15 cellular contexts compared by ENCODE assay signal in the genomic region with DNA sequence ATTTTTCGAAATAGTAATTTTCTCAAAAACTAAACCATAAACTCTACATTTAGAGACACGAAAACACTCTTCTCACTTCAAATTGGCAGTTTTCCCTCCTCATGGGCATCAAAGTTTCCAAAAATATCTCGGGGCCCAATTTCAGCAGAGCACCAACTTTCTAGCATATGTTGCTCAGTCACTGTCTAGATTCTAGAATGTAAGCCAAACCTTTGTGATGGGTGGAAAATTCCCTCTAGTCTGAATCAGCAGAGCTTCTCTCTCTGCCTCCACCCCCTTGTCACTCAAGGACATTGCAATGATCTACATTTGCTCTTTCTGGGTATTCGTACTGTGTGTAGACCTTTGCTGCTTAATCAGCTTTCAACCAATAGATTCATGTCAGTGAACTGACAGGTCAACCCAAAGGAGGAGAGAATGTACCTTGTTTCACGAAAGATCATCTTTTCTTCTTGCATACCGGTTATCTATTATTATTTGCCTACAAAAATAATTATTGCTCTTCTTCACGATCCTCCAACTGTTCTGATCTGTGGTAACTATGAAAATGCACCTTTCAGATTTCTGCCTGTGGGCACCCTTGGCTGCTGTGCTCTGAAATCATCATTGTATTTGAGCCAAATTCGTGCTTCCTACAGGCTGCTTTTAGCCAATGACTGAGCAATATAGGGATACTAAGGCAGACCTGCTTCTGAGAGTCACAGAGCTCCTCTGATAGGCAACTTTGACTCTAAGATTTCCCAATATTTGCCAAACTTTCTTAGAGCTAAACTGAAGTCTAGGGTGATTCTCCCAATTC. TPM values are rescaled to one million over a fixed set of nuclear protein-coding genes. Genes with fewer than 3 reads are reported as not detected.
A peak's percentile ranks its signal among the peaks of the same experiment; 100 is the strongest.
DNase-seq lines count a peak whose midpoint lies in the region; ATAC-seq and TF ChIP-seq lines count a peak whose summit lies in the region.
"Had no signal": no experiment of that assay in that cellular context is flagged by ENCODE, and none has a peak within 500 bp of the region (broad histone marks: within the 10 kb centered on the region; RNA-seq: fewer than 3 reads in every experiment).

No MANE protein-coding gene starts in this region.

- intact Hi-C loops in vagina (cut with DNase I), result no loop called here

- no peaks in the 10 kb centered on the region for H3K9me3 ChIP-seq in vagina

- no peaks in the 10 kb centered on the region for H3K9me3 Mint-ChIP-seq in activated T-helper 17 cell treated with anti-CD3 and anti-CD28 coated beads, Interleukin-2, amount 50 U/mL, for 72 hours
- H3K9me3 Mint-ChIP-seq: CD14-positive monocyte, neural progenitor cell had no signal

- peak overlapping the region; percentile 23 for H3K27ac ChIP-seq in foreskin keratinocyte
- no peak overlapping the region for H3K27ac ChIP-seq in vagina
- H3K27ac ChIP-seq: neural progenitor cell had no signal

- peak; percentile 33 for DNase-seq in stimulated activated CD4-positive, alpha-beta T cell treated with anti-CD3 and anti-CD28 coated beads, Interleukin-4, amount 100 ng/mL, for 24 hours
- DNase-seq in stimulated activated CD4-positive, alpha-beta T cell treated with anti-CD3 and anti-CD28 coated beads, Interleukin-2, amount 100 ng/mL, for 24 hours, result no peak
- DNase-seq in foreskin keratinocyte (peak in 1 of 2 donors; percentile 63), iPS-NIHi11 (ENCODE audit: low spot score) (no peak), NCI-H1930 (lab: John Stamatoyannopoulos, UW) (no peak), vagina (ENCODE audit: extremely low spot score in 2 of 2) (no peak)
- DNase-seq in stimulated activated naive CD4-positive, alpha-beta T cell (lab: John Stamatoyannopoulos, UW), result no peak
- DNase-seq: glutamatergic neuron, NCI-H1092, NCI-H524 treated with DMSO at 0.1 percent for 48 hours, SHP77 had no signal

- H3K27me3 ChIP-seq in foreskin keratinocyte, result no peaks in the 10 kb centered on the region
- no peaks in the 10 kb centered on the region for H3K27me3 ChIP-seq in vagina
- H3K27me3 ChIP-seq: neural progenitor cell had no signal

- peak; percentile 30 for ATAC-seq in activated T-helper 17 cell treated with anti-CD3 and anti-CD28 coated beads, Interleukin-2, amount 50 U/mL, for 72 hours (replicated peaks)
- no peak for ATAC-seq in foreskin keratinocyte
- ATAC-seq: left lobe of liver had no signal

- no peak overlapping the region for H3K27ac Mint-ChIP-seq in activated T-helper 17 cell treated with anti-CD3 and anti-CD28 coated beads, Interleukin-2, amount 50 U/mL, for 72 hours
- H3K27ac Mint-ChIP-seq: CD14-positive monocyte, neural progenitor cell had no signal

- H3K36me3 ChIP-seq in vagina, result no peaks in the 10 kb centered on the region
- H3K36me3 ChIP-seq: neural progenitor cell had no signal

- TF ChIP-seq POLR2A in vagina (IDR thresholded peaks at IDR 0.05), result no peak

- peak overlapping the region; percentile 61 for H3K4me3 Mint-ChIP-seq in activated T-helper 17 cell treated with anti-CD3 and anti-CD28 coated beads, Interleukin-2, amount 50 U/mL, for 72 hours
- H3K4me3 Mint-ChIP-seq: CD14-positive monocyte, neural progenitor cell had no signal

- H3K4me1 Mint-ChIP-seq in activated T-helper 17 cell treated with anti-CD3 and anti-CD28 coated beads, Interleukin-2, amount 50 U/mL, for 72 hours, result peaks cover 31% of the 10 kb centered on the region

- H3K36me3 Mint-ChIP-seq in activated T-helper 17 cell treated with anti-CD3 and anti-CD28 coated beads, Interleukin-2, amount 50 U/mL, for 72 hours (ENCODE audit: low read depth), result peaks cover 16% of the 10 kb centered on the region
- H3K36me3 Mint-ChIP-seq: CD14-positive monocyte, neural progenitor cell had no signal

- no peaks in the 10 kb centered on the region for H3K27me3 Mint-ChIP-seq in activated T-helper 17 cell treated with anti-CD3 and anti-CD28 coated beads, Interleukin-2, amount 50 U/mL, for 72 hours

- TF ChIP-seq CTCF in foreskin keratinocyte (conservative IDR thresholded peaks at IDR 0.05), result no peak
- TF ChIP-seq CTCF in vagina (IDR thresholded peaks at IDR 0.05), result no peak

- H3K4me1 ChIP-seq in foreskin keratinocyte (peaks cover 52% of the 10 kb centered on the region), vagina (no peaks in the 10 kb centered on the region)
- H3K4me1 ChIP-seq: neural progenitor cell had no signal

- no peak overlapping the region for H3K4me3 ChIP-seq in vagina
- H3K4me3 ChIP-seq: neural progenitor cell had no signal

RNA-seq across cellular contexts. Expression of a gene that starts 38.7 kb away (rescaled TPM):
- 100 to 1,000 TPM; 280 to 311 TPM for total RNA-seq in activated T-helper 17 cell treated with anti-CD3 and anti-CD28 coated beads, Interleukin-2, amount 50 U/mL, for 72 hours
- total RNA-seq in foreskin keratinocyte (75.9 and 94.3 TPM in 2 replicates), vagina (88.9 TPM)
- polyA plus RNA-seq in foreskin keratinocyte, result 15.7 and 17.1 TPM in 2 replicates
